ENCODE assay signal across 1 cellular context in the genomic region with DNA sequence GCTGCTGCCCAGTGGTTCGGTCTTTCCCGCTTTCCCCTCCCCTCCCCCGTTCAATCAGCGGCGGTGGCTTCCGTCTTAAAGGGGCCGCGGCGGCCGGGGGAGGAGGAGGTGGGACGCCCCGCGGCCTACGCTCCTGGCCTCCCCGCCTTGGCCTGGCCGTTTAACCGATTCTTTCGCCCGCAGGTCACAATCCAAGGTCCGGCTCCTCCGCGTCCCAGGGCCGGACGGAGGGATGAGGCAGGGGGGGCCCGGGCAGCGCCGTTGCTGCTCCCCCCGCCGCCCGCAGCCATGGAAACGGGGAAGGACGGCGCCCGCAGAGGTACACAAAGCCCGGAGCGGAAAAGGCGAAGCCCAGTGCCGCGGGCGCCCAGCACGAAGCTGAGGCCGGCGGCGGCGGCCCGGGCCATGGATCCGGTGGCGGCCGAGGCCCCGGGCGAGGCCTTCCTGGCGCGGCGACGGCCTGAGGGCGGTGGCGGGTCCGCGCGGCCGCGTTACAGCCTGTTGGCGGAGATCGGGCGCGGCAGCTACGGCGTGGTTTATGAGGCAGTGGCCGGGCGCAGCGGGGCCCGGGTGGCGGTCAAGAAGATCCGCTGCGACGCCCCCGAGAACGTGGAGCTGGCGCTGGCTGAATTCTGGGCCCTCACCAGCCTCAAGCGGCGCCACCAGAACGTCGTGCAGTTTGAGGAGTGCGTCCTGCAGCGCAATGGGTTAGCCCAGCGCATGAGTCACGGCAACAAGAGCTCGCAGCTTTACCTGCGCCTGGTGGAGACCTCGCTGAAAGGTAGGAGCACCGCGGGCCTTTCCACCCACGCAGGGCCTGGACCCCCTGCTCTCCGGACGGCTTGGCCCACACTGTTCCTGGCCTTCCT.
A peak's percentile ranks its signal among the peaks of the same experiment; 100 is the strongest.
TF ChIP-seq lines count a peak whose summit lies in the region.

No MANE protein-coding gene starts in this region.

TF ChIP-seq in K562, 482 proteins besides CTCF, POLR2A, EP300 and RAD21 (continues in another document):
- TF ChIP-seq, protein P1, sequence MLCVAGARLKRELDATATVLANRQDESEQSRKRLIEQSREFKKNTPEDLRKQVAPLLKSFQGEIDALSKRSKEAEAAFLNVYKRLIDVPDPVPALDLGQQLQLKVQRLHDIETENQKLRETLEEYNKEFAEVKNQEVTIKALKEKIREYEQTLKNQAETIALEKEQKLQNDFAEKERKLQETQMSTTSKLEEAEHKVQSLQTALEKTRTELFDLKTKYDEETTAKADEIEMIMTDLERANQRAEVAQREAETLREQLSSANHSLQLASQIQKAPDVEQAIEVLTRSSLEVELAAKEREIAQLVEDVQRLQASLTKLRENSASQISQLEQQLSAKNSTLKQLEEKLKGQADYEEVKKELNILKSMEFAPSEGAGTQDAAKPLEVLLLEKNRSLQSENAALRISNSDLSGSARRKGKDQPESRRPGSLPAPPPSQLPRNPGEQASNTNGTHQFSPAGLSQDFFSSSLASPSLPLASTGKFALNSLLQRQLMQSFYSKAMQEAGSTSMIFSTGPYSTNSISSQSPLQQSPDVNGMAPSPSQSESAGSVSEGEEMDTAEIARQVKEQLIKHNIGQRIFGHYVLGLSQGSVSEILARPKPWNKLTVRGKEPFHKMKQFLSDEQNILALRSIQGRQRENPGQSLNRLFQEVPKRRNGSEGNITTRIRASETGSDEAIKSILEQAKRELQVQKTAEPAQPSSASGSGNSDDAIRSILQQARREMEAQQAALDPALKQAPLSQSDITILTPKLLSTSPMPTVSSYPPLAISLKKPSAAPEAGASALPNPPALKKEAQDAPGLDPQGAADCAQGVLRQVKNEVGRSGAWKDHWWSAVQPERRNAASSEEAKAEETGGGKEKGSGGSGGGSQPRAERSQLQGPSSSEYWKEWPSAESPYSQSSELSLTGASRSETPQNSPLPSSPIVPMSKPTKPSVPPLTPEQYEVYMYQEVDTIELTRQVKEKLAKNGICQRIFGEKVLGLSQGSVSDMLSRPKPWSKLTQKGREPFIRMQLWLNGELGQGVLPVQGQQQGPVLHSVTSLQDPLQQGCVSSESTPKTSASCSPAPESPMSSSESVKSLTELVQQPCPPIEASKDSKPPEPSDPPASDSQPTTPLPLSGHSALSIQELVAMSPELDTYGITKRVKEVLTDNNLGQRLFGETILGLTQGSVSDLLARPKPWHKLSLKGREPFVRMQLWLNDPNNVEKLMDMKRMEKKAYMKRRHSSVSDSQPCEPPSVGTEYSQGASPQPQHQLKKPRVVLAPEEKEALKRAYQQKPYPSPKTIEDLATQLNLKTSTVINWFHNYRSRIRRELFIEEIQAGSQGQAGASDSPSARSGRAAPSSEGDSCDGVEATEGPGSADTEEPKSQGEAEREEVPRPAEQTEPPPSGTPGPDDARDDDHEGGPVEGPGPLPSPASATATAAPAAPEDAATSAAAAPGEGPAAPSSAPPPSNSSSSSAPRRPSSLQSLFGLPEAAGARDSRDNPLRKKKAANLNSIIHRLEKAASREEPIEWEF (CRISPR knock-in tag; IDR thresholded peaks at IDR 0.05): no peak
- TF ChIP-seq CHD1 (IDR thresholded peaks at IDR 0.05; ENCODE audit: low read length) (peak; percentile 77), NR2C2 (CRISPR knock-in tag; IDR thresholded peaks at IDR 0.05) (0 out of 2 replicates have a peak, but pooled peaks have one; percentile 40), NR2C2 (tag; IDR thresholded peaks at IDR 0.05) (peak; percentile 43; the same call in 1 of the 2 replicates), HNRNPLL (IDR thresholded peaks at IDR 0.05; ENCODE audit: low read depth, low read length, poor library complexity, severe bottlenecking) (no peak), KDM5B (IDR thresholded peaks at IDR 0.05; ENCODE audit: insufficient replicate concordance, low read depth, low read length) (peak; percentile 47), HNRNPH1 (optimal IDR thresholded peaks at IDR 0.05; ENCODE audit: low read depth, low read length) (no peak), RBFOX2 (IDR thresholded peaks at IDR 0.05; ENCODE audit: low read depth, low read length) (peak; percentile 73), TBL1XR1 (IDR thresholded peaks at IDR 0.05; ENCODE audit: low read length in 2 of 2) (no peak), ZNF24 (IDR thresholded peaks at IDR 0.05) (no peak), ZNF184 (CRISPR knock-in tag; IDR thresholded peaks at IDR 0.05) (no peak), ZNF121 (CRISPR knock-in tag; conservative IDR thresholded peaks at IDR 0.05) (no peak), MYC (IDR thresholded peaks at IDR 0.05; ENCODE audit: low read depth, low read length) (0 out of 2 replicates have a peak, but pooled peaks have one; percentile 44), MYC (CRISPR knock-in tag; IDR thresholded peaks at IDR 0.05; ENCODE audit: borderline replicate concordance, low read depth) (no peak), COPS2 (conservative IDR thresholded peaks at IDR 0.05) (no peak), ZKSCAN8 (CRISPR knock-in tag; IDR thresholded peaks at IDR 0.05) (no peak), HCFC1 (IDR thresholded peaks at IDR 0.05; ENCODE audit: low read depth, low read length) (peak; percentile 27; the same call in 1 of the 2 replicates), SAP30 (IDR thresholded peaks at IDR 0.05; ENCODE audit: borderline replicate concordance, insufficient read depth, low read depth, low read length, poor library complexity, severe bottlenecking) (no peak), FUS (optimal IDR thresholded peaks at IDR 0.05; ENCODE audit: low read depth, low read length) (no peak), MEF2D (tag; conservative IDR thresholded peaks at IDR 0.05; ENCODE audit: low read depth) (no peak), ZNF347 (CRISPR knock-in tag; IDR thresholded peaks at IDR 0.05; ENCODE audit: low read depth) (no peak), NEUROD1 (IDR thresholded peaks at IDR 0.05; ENCODE audit: borderline replicate concordance, low read depth, low read length, partially characterized antibody) (no peak), POU5F1 (IDR thresholded peaks at IDR 0.05; ENCODE audit: borderline replicate concordance, low read depth, low read length, partially characterized antibody) (peak; percentile 57), KDM1A (IDR thresholded peaks at IDR 0.05) (peak in 1 of 2 experiments; percentile 4; a peak in 1 of 4 replicates), RFX7 (CRISPR knock-in tag; IDR thresholded peaks at IDR 0.05) (no peak), POLR2B (IDR thresholded peaks at IDR 0.05; ENCODE audit: low read depth, partially characterized antibody) (peak; percentile 61), HDAC1 (IDR thresholded peaks at IDR 0.05) (peak in 1 of 2 experiments; percentile 53; a peak in 1 of 4 replicates), MAZ (CRISPR knock-in tag; conservative IDR thresholded peaks at IDR 0.05 in 1 of 2, IDR thresholded peaks at IDR 0.05 in 1 of 2) (peak; percentile 45 to 79), HMGN3 (IDR thresholded peaks at IDR 0.05; ENCODE audit: borderline replicate concordance, extremely low read depth, insufficient read length, low read depth, low read length) (peak; percentile 37), GABPA (tag; conservative IDR thresholded peaks at IDR 0.05; ENCODE audit: low read depth) (0 out of 2 replicates have a peak, but pooled peaks have one; percentile 55), SAFB2 (IDR thresholded peaks at IDR 0.05; ENCODE audit: borderline replicate concordance, low read depth, low read length, severe bottlenecking) (no peak), HIVEP1 (CRISPR knock-in tag; IDR thresholded peaks at IDR 0.05) (no peak), NCOR1 (IDR thresholded peaks at IDR 0.05) (0 out of 2 replicates have a peak, but pooled peaks have one; percentile 0), TBP (optimal IDR thresholded peaks at IDR 0.05; ENCODE audit: low read depth, low read length) (peak; percentile 29), ZNF766 (CRISPR knock-in tag; conservative IDR thresholded peaks at IDR 0.05) (no peak), RBBP5 (IDR thresholded peaks at IDR 0.05; ENCODE audit: borderline replicate concordance, insufficient read depth, low read length, poor library complexity, severe bottlenecking) (peak; percentile 89)
- TF ChIP-seq, protein P2, sequence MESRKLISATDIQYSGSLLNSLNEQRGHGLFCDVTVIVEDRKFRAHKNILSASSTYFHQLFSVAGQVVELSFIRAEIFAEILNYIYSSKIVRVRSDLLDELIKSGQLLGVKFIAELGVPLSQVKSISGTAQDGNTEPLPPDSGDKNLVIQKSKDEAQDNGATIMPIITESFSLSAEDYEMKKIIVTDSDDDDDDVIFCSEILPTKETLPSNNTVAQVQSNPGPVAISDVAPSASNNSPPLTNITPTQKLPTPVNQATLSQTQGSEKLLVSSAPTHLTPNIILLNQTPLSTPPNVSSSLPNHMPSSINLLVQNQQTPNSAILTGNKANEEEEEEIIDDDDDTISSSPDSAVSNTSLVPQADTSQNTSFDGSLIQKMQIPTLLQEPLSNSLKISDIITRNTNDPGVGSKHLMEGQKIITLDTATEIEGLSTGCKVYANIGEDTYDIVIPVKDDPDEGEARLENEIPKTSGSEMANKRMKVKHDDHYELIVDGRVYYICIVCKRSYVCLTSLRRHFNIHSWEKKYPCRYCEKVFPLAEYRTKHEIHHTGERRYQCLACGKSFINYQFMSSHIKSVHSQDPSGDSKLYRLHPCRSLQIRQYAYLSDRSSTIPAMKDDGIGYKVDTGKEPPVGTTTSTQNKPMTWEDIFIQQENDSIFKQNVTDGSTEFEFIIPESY (CRISPR knock-in tag; IDR thresholded peaks at IDR 0.05): 0 out of 2 replicates have a peak, but pooled peaks have one; percentile 11
- TF ChIP-seq, protein P3, sequence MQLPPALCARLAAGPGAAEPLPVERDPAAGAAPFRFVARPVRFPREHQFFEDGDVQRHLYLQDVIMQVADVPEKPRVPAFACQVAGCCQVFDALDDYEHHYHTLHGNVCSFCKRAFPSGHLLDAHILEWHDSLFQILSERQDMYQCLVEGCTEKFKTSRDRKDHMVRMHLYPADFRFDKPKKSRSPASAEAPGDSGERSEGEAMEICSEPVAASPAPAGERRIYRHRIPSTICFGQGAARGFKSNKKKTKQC (CRISPR knock-in tag; IDR thresholded peaks at IDR 0.05): peak; percentile 60; the same call in 1 of the 2 replicates
- TF ChIP-seq, protein P4, sequence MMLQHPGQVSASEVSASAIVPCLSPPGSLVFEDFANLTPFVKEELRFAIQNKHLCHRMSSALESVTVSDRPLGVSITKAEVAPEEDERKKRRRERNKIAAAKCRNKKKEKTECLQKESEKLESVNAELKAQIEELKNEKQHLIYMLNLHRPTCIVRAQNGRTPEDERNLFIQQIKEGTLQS (IDR thresholded peaks at IDR 0.05): peak; percentile 40
- TF ChIP-seq, protein P4 (CRISPR knock-in tag; conservative IDR thresholded peaks at IDR 0.05): no peak
- TF ChIP-seq, protein P5, sequence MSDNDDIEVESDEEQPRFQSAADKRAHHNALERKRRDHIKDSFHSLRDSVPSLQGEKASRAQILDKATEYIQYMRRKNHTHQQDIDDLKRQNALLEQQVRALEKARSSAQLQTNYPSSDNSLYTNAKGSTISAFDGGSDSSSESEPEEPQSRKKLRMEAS (CRISPR knock-in tag; IDR thresholded peaks at IDR 0.05): peak; percentile 53; the same call in 1 of the 2 replicates
- TF ChIP-seq, protein P6, sequence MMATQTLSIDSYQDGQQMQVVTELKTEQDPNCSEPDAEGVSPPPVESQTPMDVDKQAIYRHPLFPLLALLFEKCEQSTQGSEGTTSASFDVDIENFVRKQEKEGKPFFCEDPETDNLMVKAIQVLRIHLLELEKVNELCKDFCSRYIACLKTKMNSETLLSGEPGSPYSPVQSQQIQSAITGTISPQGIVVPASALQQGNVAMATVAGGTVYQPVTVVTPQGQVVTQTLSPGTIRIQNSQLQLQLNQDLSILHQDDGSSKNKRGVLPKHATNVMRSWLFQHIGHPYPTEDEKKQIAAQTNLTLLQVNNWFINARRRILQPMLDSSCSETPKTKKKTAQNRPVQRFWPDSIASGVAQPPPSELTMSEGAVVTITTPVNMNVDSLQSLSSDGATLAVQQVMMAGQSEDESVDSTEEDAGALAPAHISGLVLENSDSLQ (IDR thresholded peaks at IDR 0.05): peak; percentile 83
- TF ChIP-seq, protein P7, sequence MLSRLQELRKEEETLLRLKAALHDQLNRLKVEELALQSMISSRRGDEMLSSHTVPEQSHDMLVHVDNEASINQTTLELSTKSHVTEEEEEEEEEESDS (CRISPR knock-in tag; IDR thresholded peaks at IDR 0.05): no peak
- TF ChIP-seq, protein P8, sequence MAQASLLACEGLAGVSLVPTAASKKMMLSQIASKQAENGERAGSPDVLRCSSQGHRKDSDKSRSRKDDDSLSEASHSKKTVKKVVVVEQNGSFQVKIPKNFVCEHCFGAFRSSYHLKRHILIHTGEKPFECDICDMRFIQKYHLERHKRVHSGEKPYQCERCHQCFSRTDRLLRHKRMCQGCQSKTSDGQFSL (CRISPR knock-in tag; IDR thresholded peaks at IDR 0.05): peak; percentile 89
- TF ChIP-seq, protein P8 (tag; IDR thresholded peaks at IDR 0.05): peak in 1 of 2 experiments; percentile 80; a peak in 2 of 4 replicates
- TF ChIP-seq, protein P9, sequence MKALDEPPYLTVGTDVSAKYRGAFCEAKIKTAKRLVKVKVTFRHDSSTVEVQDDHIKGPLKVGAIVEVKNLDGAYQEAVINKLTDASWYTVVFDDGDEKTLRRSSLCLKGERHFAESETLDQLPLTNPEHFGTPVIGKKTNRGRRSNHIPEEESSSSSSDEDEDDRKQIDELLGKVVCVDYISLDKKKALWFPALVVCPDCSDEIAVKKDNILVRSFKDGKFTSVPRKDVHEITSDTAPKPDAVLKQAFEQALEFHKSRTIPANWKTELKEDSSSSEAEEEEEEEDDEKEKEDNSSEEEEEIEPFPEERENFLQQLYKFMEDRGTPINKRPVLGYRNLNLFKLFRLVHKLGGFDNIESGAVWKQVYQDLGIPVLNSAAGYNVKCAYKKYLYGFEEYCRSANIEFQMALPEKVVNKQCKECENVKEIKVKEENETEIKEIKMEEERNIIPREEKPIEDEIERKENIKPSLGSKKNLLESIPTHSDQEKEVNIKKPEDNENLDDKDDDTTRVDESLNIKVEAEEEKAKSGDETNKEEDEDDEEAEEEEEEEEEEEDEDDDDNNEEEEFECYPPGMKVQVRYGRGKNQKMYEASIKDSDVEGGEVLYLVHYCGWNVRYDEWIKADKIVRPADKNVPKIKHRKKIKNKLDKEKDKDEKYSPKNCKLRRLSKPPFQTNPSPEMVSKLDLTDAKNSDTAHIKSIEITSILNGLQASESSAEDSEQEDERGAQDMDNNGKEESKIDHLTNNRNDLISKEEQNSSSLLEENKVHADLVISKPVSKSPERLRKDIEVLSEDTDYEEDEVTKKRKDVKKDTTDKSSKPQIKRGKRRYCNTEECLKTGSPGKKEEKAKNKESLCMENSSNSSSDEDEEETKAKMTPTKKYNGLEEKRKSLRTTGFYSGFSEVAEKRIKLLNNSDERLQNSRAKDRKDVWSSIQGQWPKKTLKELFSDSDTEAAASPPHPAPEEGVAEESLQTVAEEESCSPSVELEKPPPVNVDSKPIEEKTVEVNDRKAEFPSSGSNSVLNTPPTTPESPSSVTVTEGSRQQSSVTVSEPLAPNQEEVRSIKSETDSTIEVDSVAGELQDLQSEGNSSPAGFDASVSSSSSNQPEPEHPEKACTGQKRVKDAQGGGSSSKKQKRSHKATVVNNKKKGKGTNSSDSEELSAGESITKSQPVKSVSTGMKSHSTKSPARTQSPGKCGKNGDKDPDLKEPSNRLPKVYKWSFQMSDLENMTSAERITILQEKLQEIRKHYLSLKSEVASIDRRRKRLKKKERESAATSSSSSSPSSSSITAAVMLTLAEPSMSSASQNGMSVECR (CRISPR knock-in tag; IDR thresholded peaks at IDR 0.05): 0 out of 2 replicates have a peak, but pooled peaks have one; percentile 16
